In the genomic region with DNA sequence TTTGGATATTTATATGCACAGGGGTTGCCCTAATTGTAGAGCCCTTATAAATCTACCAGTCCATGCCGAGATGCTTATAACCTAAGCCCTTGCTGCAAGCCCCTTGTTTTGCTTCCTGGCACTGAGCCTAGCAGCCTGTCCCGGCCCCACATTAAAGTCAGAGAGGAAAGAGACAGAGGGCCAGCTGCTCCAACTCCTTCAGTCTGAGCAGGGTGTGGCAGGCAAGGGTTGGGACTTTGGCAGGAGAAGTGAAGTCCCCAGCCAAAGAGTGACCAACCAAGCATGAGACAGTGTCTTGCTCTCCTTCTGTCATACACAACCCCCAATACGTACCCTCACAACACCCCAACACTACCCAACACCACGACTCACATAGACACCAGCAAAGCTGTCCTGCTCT, we compare ENCODE assay signal across 23 cellular contexts. TPM values are rescaled to one million over a fixed set of nuclear protein-coding genes. Genes with fewer than 3 reads are reported as not detected.
DNase-seq lines count a peak whose midpoint lies in the region; TF ChIP-seq lines count a peak whose summit lies in the region.
"Had no signal": no experiment of that assay in that cellular context is flagged by ENCODE, and none has a peak within 500 bp of the region (broad histone marks: within the 10 kb centered on the region; RNA-seq: fewer than 3 reads in every experiment).

No MANE protein-coding gene starts in this region.

- DNase-seq in DMS79 treated with DMSO at 0.1 percent for 48 hours (lab: John Stamatoyannopoulos, UW) (peak; percentile 98), NCI-H1105 (lab: John Stamatoyannopoulos, UW) (peak; percentile 15), NCI-H82 treated with DMSO at 0.1 percent for 48 hours (lab: John Stamatoyannopoulos, UW; ENCODE audit: unreplicated experiment) (peak; percentile 35), myocyte (ENCODE audit: low read depth) (peak; percentile 85), dermis blood vessel endothelial cell (no peak), ovary (no peak), uterus (no peak), colonic mucosa (no peak)
- DNase-seq: activated CD4-positive, alpha-beta T cell treated with anti-CD3 and anti-CD28 coated beads for 48 hours; activated naive CD8-positive, alpha-beta T cell treated with anti-CD3 and anti-CD28 coated beads for 36 hours; CD4-positive, alpha-beta memory T cell; effector CD8-positive, alpha-beta T cell; erythroblast; foreskin melanocyte; hippocampal formation; lower lobe of right lung; NCI-H2081 treated with DMSO at 0.1 percent for 48 hours; occipital lobe; stimulated activated CD4-positive, alpha-beta T cell treated with anti-CD3 and anti-CD28 coated beads, Interleukin-4, amount 100 ng/mL, for 24 hours; stimulated activated naive CD8-positive, alpha-beta T cell treated with anti-CD3 and anti-CD28 coated beads, Interleukin-15, amount 100 ng/mL, for 72 hours had no signal

- no peak overlapping the region for H3K4me3 ChIP-seq in ovary
- H3K4me3 ChIP-seq in uterus, result no peak overlapping the region
- no peak overlapping the region for H3K4me3 ChIP-seq in colonic mucosa
- H3K4me3 ChIP-seq: GM12878, lower lobe of right lung, SJSA1, tibial nerve had no signal

- TF ChIP-seq EP300 in ovary (IDR thresholded peaks at IDR 0.05), result no peak

- TF ChIP-seq CTCF in ovary (IDR thresholded peaks at IDR 0.05) (no peak), uterus (IDR thresholded peaks at IDR 0.05) (no peak), colonic mucosa (IDR thresholded peaks at IDR 0.05) (no peak)

- H3K9ac ChIP-seq in colonic mucosa (ENCODE audit: low read depth in 2 of 2, low read length in 2 of 2), result no peak overlapping the region

- H3K9me3 ChIP-seq in ovary (no peaks in the 10 kb centered on the region), uterus (no peaks in the 10 kb centered on the region), colonic mucosa (no peaks in the 10 kb centered on the region)
- H3K9me3 ChIP-seq: lower lobe of right lung, SJSA1, tibial nerve had no signal

- H3K36me3 ChIP-seq in ovary (no peaks in the 10 kb centered on the region), uterus (no peaks in the 10 kb centered on the region), colonic mucosa (no peaks in the 10 kb centered on the region)
- H3K36me3 ChIP-seq: lower lobe of right lung, SJSA1, tibial nerve had no signal

- no peak for TF ChIP-seq POLR2A in ovary (IDR thresholded peaks at IDR 0.05)
- TF ChIP-seq POLR2A in uterus (IDR thresholded peaks at IDR 0.05), result no peak

- WGBS in ovary, 3 donors, result 59 to 68% (median 60%) methylated on average over 4 of the region's 4 CpGs

- no peaks in the 10 kb centered on the region for H3K4me1 ChIP-seq in ovary (ENCODE audit: insufficient read depth)
- no peaks in the 10 kb centered on the region for H3K4me1 ChIP-seq in uterus
- no peaks in the 10 kb centered on the region for H3K4me1 ChIP-seq in colonic mucosa
- H3K4me1 ChIP-seq: lower lobe of right lung, SJSA1 had no signal

- intact Hi-C loops in ovary (cut with DNase I), result no loop called here
- intact Hi-C loops in uterus (cut with DNase I; ENCODE audit: low total_unique reads), result no loop called here
- intact Hi-C loops in colonic mucosa (cut with DNase I), result loop anchor here (10.0 kb wide), 1 partner anchor 196 kb away; no protein-coding TSS in a partner anchor

- H3K27me3 ChIP-seq in ovary (no peaks in the 10 kb centered on the region), uterus (no peaks in the 10 kb centered on the region), colonic mucosa (no peaks in the 10 kb centered on the region)
- H3K27me3 ChIP-seq: SJSA1, tibial nerve had no signal

- H3K27ac ChIP-seq in ovary, result no peak overlapping the region
- H3K27ac ChIP-seq in uterus, result no peak overlapping the region
- H3K27ac ChIP-seq in colonic mucosa, result no peak overlapping the region
- H3K27ac ChIP-seq: lower lobe of right lung, SJSA1, tibial nerve had no signal

RNA-seq across cellular contexts. Expression of a gene that starts 54.7 kb away (rescaled TPM):
- total RNA-seq in myocyte (9.8 and 22.7 TPM in 2 replicates), dermis blood vessel endothelial cell (0.19 and 0.68 TPM in 2 replicates), ovary (10 to 100 TPM; 18.4 to 56.3 (median 35.9) TPM), uterus (10 to 100 TPM in 3 of 4 donors, under 1 TPM in 1; 0.77 to 38.8 (median 20.0) TPM), colonic mucosa (10 to 100 TPM in 1 of 2 donors, 1 to 10 TPM in 1; 2.3 to 13.9 TPM)
- polyA plus RNA-seq in myocyte (2012), result 12.6 TPM
- polyA plus RNA-seq in ovary, result 10 to 100 TPM; 26.8 to 34.8 TPM
- polyA plus RNA-seq: CD4-positive, alpha-beta memory T cell had no signal

Comparison
In these comparisons a context has a peak if more than half of its experiments do, and no peak if none do; other contexts are left out.
1. DNase-seq: peak in DMS79 treated with DMSO at 0.1 percent for 48 hours (single experiment), NCI-H1105 (single experiment), NCI-H82 treated with DMSO at 0.1 percent for 48 hours (single experiment) and myocyte (single experiment); none in dermis blood vessel endothelial cell (single experiment), ovary (0 of 5), uterus (0 of 2) and colonic mucosa (single experiment).